Comparison of ENCODE assay signal across 21 cellular contexts in the genomic region with DNA sequence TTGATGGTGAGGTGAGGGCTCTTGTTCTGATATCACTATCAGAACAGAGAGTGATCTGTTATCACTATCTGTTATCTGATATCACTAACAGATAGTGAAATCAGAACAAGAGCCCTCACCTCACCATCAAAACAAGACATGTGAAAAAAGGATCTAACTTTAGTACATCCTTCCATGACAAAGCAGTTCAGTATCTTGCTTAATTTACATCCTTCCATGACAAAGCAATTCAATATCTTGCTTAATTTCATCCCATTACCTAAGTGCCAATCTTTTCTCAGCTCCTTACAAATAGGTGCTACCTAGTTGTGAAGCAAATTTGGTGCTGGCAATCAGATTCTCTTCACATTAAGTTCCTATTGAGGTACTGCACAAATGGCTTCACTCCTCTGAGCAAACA.
"Had no signal": no experiment of that assay in that cellular context is flagged by ENCODE, and none has a peak within 500 bp of the region (broad histone marks: within the 10 kb centered on the region; RNA-seq: fewer than 3 reads in every experiment).

No MANE protein-coding gene starts in this region.

- DNase-seq: activated CD4-positive, alpha-beta memory T cell treated with anti-CD3 and anti-CD28 coated beads for 36 hours; activated CD4-positive, alpha-beta T cell treated with anti-CD3 and anti-CD28 coated beads for 48 hours; activated naive CD4-positive, alpha-beta T cell treated with Interleukin-2 at 50 U/mL for 16 hours; activated naive CD8-positive, alpha-beta T cell treated with anti-CD3 and anti-CD28 coated beads, Interleukin-2, amount 10 ng/mL, durations not matched to agents 7 days and 5 days; activated T-cell treated with anti-CD3 and anti-CD28 coated beads, Interleukin-2, amount 50 U/mL, for 48 hours; amniotic stem cell; cerebellar nuclear complex; cortex of kidney; heart left ventricle; left colon; nephron progenitor cell; nucleus accumbens; right cardiac atrium; stimulated activated CD4-positive, alpha-beta T cell treated with anti-CD3 and anti-CD28 coated beads, Interleukin-4, amount 100 ng/mL, for 24 hours; stimulated activated naive CD8-positive, alpha-beta T cell treated with anti-CD3 and anti-CD28 coated beads, Interleukin-15, Interleukin-2, amounts not matched to agents 100 U/mL and 50 U/mL, for 24 hours; T-helper 9 cell; thyroid gland; upper lobe of right lung had no signal

- H3K36me3 Mint-ChIP-seq: activated CD4-positive, alpha-beta memory T cell treated with anti-CD3 and anti-CD28 coated beads for 36 hours; activated naive CD8-positive, alpha-beta T cell treated with anti-CD3 and anti-CD28 coated beads, Interleukin-2, amount 10 ng/mL, durations not matched to agents 7 days and 5 days; memory B cell had no signal

- ATAC-seq: heart left ventricle; left colon; right cardiac atrium; stimulated activated naive CD8-positive, alpha-beta T cell treated with anti-CD3 and anti-CD28 coated beads, Interleukin-15, Interleukin-2, amounts not matched to agents 100 U/mL and 50 U/mL, for 24 hours; upper lobe of right lung had no signal

- H3K9me3 Mint-ChIP-seq: activated naive CD8-positive, alpha-beta T cell treated with anti-CD3 and anti-CD28 coated beads, Interleukin-2, amount 10 ng/mL, durations not matched to agents 7 days and 5 days; memory B cell had no signal

- H3K27ac Mint-ChIP-seq: activated CD4-positive, alpha-beta memory T cell treated with anti-CD3 and anti-CD28 coated beads for 36 hours; activated naive CD8-positive, alpha-beta T cell treated with anti-CD3 and anti-CD28 coated beads, Interleukin-2, amount 10 ng/mL, durations not matched to agents 7 days and 5 days; memory B cell; nephron progenitor cell had no signal

- FAIRE-seq: bronchial epithelial cell, keratinocyte had no signal
